In genomic region chr4:140122891-140123290, GRCh38 we compare ENCODE assay signal across 15 cellular contexts. TPM values are rescaled to one million over a fixed set of nuclear protein-coding genes. Genes with fewer than 3 reads are reported as not detected.
DNase-seq lines count a peak whose midpoint lies in the region; ATAC-seq and TF ChIP-seq lines count a peak whose summit lies in the region.
"Had no signal": no experiment of that assay in that cellular context is flagged by ENCODE, and none has a peak within 500 bp of the region (broad histone marks: within the 10 kb centered on the region; RNA-seq: fewer than 3 reads in every experiment).

No MANE protein-coding gene starts in this region.

- H3K4me1 Mint-ChIP-seq in activated naive CD8-positive, alpha-beta T cell (ENCODE audit: low read depth) = peaks cover 27% of the 10 kb centered on the region
- peaks cover 28% of the 10 kb centered on the region for H3K4me1 Mint-ChIP-seq in activated naive CD8-positive, alpha-beta T cell treated with anti-CD3 and anti-CD28 coated beads for 36 hours

- peak overlapping the region; percentile 0 for H3K27ac Mint-ChIP-seq in activated naive CD8-positive, alpha-beta T cell
- no peak overlapping the region for H3K27ac Mint-ChIP-seq in activated naive CD8-positive, alpha-beta T cell treated with anti-CD3 and anti-CD28 coated beads for 36 hours

- H3K36me3 Mint-ChIP-seq in activated naive CD8-positive, alpha-beta T cell = no peaks in the 10 kb centered on the region
- H3K36me3 Mint-ChIP-seq in activated naive CD8-positive, alpha-beta T cell treated with anti-CD3 and anti-CD28 coated beads for 36 hours = peaks cover 3% of the 10 kb centered on the region

- peak overlapping the region; percentile 31 for H3K4me3 Mint-ChIP-seq in activated naive CD8-positive, alpha-beta T cell
- H3K4me3 Mint-ChIP-seq in activated naive CD8-positive, alpha-beta T cell treated with anti-CD3 and anti-CD28 coated beads for 36 hours = no peak overlapping the region

- no peak overlapping the region; the same call in 1 of the 2 replicates for H3K4me3 ChIP-seq in LNCaP clone FGC (ENCODE audit: low read depth, low read length)
- H3K4me3 ChIP-seq: BLaER1 treated with 17β-estradiol and CSF1 and Interleukin-3, amounts not matched to agents 10 nM and 100 nM; GM12878 had no signal

- no peaks in the 10 kb centered on the region for H3K27me3 Mint-ChIP-seq in activated naive CD8-positive, alpha-beta T cell
- H3K27me3 Mint-ChIP-seq in activated naive CD8-positive, alpha-beta T cell treated with anti-CD3 and anti-CD28 coated beads for 36 hours = no peaks in the 10 kb centered on the region

- no peak for DNase-seq in activated naive CD8-positive, alpha-beta T cell treated with anti-CD3 and anti-CD28 coated beads for 36 hours
- DNase-seq in LNCaP clone FGC (ENCODE audit: low read depth) (peak; percentile 53), NCI-H1417 treated with DMSO at 0.1 percent for 48 hours (lab: John Stamatoyannopoulos, UW) (no peak), NCI-H146 (lab: John Stamatoyannopoulos, UW) (no peak)
- DNase-seq: COR-L47, DMS53, Kasumi-1, NCI-H345, NCI-H69 had no signal

- TF ChIP-seq CTCF in LNCaP clone FGC (IDR thresholded peaks at IDR 0.05; ENCODE audit: control insufficient read depth, extremely low read depth, insufficient read depth) = no peak
- TF ChIP-seq CTCF in VCaP (conservative IDR thresholded peaks at IDR 0.05) = no peak

- no peaks in the 10 kb centered on the region for H3K9me3 Mint-ChIP-seq in activated naive CD8-positive, alpha-beta T cell (ENCODE audit: low read depth)
- H3K9me3 Mint-ChIP-seq in activated naive CD8-positive, alpha-beta T cell treated with anti-CD3 and anti-CD28 coated beads for 36 hours = no peaks in the 10 kb centered on the region

- peak overlapping the region; percentile 57 for H3K27ac ChIP-seq in VCaP
- H3K27ac ChIP-seq: BLaER1 treated with 17β-estradiol and CSF1 and Interleukin-3, amounts not matched to agents 10 nM and 100 nM had no signal

- no peak for ATAC-seq in GM21825 (IDR thresholded peaks at IDR 0.05; ENCODE audit: unreplicated experiment)
- ATAC-seq: GM12878, HCT116 had no signal

RNA-seq across cellular contexts. Expression of gene MAML3, which starts 31.1 kb away (rescaled TPM):
- total RNA-seq in activated naive CD8-positive, alpha-beta T cell treated with anti-CD3 and anti-CD28 coated beads for 36 hours = 1 to 10 TPM; 2.1 to 2.3 TPM
